Comparison of ENCODE assay signal across 15 cellular contexts in the genomic region with DNA sequence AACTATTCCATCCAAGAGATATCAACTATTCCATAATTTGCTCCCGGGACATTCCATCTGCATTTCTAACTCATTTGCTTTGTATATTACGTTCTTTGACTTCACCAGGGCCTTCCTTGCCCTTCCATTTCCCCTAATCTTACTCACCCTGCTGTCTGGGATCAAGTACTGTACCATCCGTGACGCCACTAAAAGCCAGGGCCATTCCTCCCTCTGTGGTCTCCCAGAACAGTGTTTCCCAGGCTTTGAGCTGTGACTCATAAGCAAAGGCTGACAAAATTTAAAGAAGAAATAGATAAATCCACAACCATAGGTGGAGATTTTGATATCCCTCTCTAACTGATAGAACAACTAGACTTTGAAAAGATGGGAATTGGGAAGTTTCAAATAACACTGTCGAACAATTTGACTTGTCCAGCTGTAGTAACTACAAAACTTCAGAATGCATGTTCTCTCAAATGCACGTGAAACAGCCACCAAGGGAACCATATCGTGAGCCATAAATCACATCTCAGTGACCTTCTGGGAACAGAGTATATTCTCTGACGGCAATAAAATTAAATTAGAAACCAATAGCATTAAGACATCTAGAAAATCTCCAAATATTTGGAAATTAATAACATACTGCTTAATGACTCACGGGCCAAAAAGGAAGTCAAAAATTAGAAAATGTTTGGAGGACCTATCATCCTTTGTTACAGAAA.
DNase-seq lines count a peak whose midpoint lies in the region; ATAC-seq and TF ChIP-seq lines count a peak whose summit lies in the region.
"Had no signal": no experiment of that assay in that cellular context is flagged by ENCODE, and none has a peak within 500 bp of the region (broad histone marks: within the 10 kb centered on the region; RNA-seq: fewer than 3 reads in every experiment).

No MANE protein-coding gene starts in this region.

- TF ChIP-seq CTCF in CD14-positive monocyte (IDR thresholded peaks at IDR 0.05) = no peak

- H3K27ac Mint-ChIP-seq in CD14-positive monocyte = peak overlapping the region in 1 of 7 donors; percentile 10
- H3K27ac Mint-ChIP-seq: activated naive CD4-positive, alpha-beta T cell treated with anti-CD3 and anti-CD28 coated beads for 36 hours had no signal

- H3K27me3 Mint-ChIP-seq in CD14-positive monocyte (ENCODE audit: low read depth in 3 of 3) = peaks cover 0 to 2% (median 0%) of the 10 kb centered on the region in 3 donors

- no peaks in the 10 kb centered on the region for H3K36me3 Mint-ChIP-seq in CD14-positive monocyte

- no peak overlapping the region for H3K4me3 Mint-ChIP-seq in CD14-positive monocyte
- H3K4me3 Mint-ChIP-seq: activated naive CD4-positive, alpha-beta T cell treated with anti-CD3 and anti-CD28 coated beads for 36 hours had no signal

- peaks cover 24% of the 10 kb centered on the region for H3K4me1 Mint-ChIP-seq in CD14-positive monocyte

- intact Hi-C loops in CD14-positive monocyte (cut with micrococcal nuclease) = no loop called here

- ATAC-seq in GM18517 (IDR thresholded peaks at IDR 0.05; ENCODE audit: unreplicated experiment) = no peak

- DNase-seq in A172 (ENCODE audit: low spot score) (peak; percentile 98), HCEC 1CT (peak; percentile 97), amniotic stem cell (lab: John Stamatoyannopoulos, UW) (peak; percentile 53), glomerular visceral epithelial cell (ENCODE audit: extremely low spot score) (peak; percentile 64), CD14-positive monocyte (ENCODE audit: low spot score) (no peak), DMS153 (lab: John Stamatoyannopoulos, UW) (no peak)
- no peak for DNase-seq in activated naive CD4-positive, alpha-beta T cell (lab: John Stamatoyannopoulos, UW)
- DNase-seq: activated naive CD4-positive, alpha-beta T cell treated with anti-CD3 and anti-CD28 coated beads for 36 hours; esophagus squamous epithelium; KG1; NK-92 treated with Interleukin-12 subunit alpha and Interleukin-12 subunit beta, amount 100 ng/mL, for 24 hours; stimulated activated CD4-positive, alpha-beta T cell treated with anti-CD3 and anti-CD28 coated beads, Interleukin-15, amount 100 ng/mL, for 24 hours; transverse colon; WERI-Rb-1 had no signal

- H3K9me3 Mint-ChIP-seq in CD14-positive monocyte = peaks cover 0 to 2% (median 0%) of the 10 kb centered on the region in 7 donors
- H3K9me3 Mint-ChIP-seq: activated naive CD4-positive, alpha-beta T cell treated with anti-CD3 and anti-CD28 coated beads for 36 hours had no signal

Comparison
In these comparisons a context has a peak if more than half of its experiments do, and no peak if none do; other contexts are left out.
1. DNase-seq: peak in A172 (single experiment), HCEC 1CT (single experiment), amniotic stem cell (single experiment) and glomerular visceral epithelial cell (single experiment); none in CD14-positive monocyte (single experiment), activated naive CD4-positive, alpha-beta T cell (0 of 4) and DMS153 (single experiment).